Comparison of ENCODE assay signal across 9 cellular contexts in the genomic region with DNA sequence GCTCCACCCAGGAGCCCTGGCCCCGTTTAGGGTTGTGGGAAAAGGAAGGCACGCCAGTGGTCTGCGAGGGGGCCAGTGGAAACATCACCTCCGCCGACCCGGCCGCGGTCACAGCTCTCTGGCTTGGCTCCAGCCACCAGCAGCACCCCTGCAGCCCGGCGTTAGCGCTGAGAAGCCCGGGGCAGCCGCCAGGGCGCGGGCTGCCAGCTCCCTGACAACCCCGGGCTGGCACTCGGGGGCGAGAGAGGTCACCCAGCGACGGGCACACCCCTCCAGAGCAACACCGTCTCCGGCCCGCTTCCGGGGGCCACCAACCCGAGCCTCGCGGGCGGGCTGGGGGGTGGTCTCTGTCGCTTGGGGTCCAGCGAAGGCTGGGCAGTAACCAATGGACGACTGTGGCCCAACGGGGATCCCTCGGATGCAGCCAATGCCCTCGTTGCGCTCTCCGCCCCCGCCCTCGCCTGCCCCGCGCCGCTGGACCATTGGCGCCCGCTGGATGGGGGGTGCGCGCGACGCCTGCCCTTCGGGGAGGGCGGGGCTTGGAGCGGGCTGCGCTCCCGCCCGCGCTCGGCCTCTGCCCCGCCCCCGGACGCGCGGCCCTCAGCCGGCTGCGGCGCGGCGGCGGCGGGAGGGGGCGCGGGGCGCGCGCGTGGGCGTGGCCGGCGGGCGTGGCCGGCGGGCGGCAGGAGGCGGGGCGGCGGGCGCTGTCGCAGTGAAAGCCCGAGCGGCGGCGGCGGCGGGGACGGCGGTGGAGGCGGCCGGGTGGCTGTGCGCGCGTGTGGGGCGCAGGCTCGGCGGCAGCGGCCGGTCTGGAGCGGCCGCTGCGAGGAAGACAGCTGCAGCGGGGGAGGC. TPM values are rescaled to one million over a fixed set of nuclear protein-coding genes. Genes with fewer than 3 reads are reported as not detected.
DNase-seq lines count a peak whose midpoint lies in the region; ATAC-seq, FAIRE-seq and TF ChIP-seq lines count a peak whose summit lies in the region.
"Had no signal": no experiment of that assay in that cellular context is flagged by ENCODE, and none has a peak within 500 bp of the region (broad histone marks: within the 10 kb centered on the region; RNA-seq: fewer than 3 reads in every experiment).

A gene (plus strand): TSS at position 712 of the 852 bp plus-strand sequence. CDS start 1,007 bp downstream, outside the sequence.

- peak within 1 kb of the TSS; percentile 96 for H3K4me2 ChIP-seq in OCI-LY7 (ENCODE audit: low read length)

- H3K27ac Mint-ChIP-seq in CD4-positive, alpha-beta T cell: peak within 1 kb of the TSS; percentile 93

- H3K4me1 Mint-ChIP-seq in CD4-positive, alpha-beta T cell (ENCODE audit: low read depth): peaks cover 49% of the 10 kb centered on the region

- H3K4me1 ChIP-seq in OCI-LY7 (ENCODE audit: insufficient read depth, low read length, poor library complexity, severe bottlenecking) (peaks cover 60% of the 10 kb centered on the region), esophagus (ENCODE audit: control insufficient read depth in 2 of 2, insufficient read depth in 2 of 2, low read length in 1 of 2) (peaks cover 4 to 8% of the 10 kb centered on the region in 2 donors)

- H3K4me3 ChIP-seq in OCI-LY7 (ENCODE audit: low read depth, low read length, poor library complexity, severe bottlenecking) (peak within 1 kb of the TSS; percentile 89), esophagus (ENCODE audit: low read depth in 1 of 2, low read length in 2 of 2) (peak within 1 kb of the TSS; percentile 57 to 65)

- peak; percentile 56 for ATAC-seq in CD4-positive, alpha-beta T cell (ENCODE audit: poor library complexity)
- ATAC-seq in GM19452 (IDR thresholded peaks at IDR 0.05; ENCODE audit: unreplicated experiment): peak; percentile 49

- POLR2A ChIA-PET in CD4-positive, alpha-beta T cell (lab: Charles Lee): interaction anchor here (0.6 to 3.8 kb wide), 15 partner anchors 8 to 384 kb away, joined by 3 to 36 read pairs (median 5); a partner anchor contains a TSS
- POLR2A ChIA-PET in OCI-LY7 (lab: Charles Lee): no interaction called here

- peak within 1 kb of the TSS; percentile 63 for H2AFZ ChIP-seq in OCI-LY7 (ENCODE audit: low read length)

- TF ChIP-seq CTCF in CD4-positive, alpha-beta T cell (IDR thresholded peaks at IDR 0.05): peak; percentile 49
- TF ChIP-seq CTCF in OCI-LY7 (conservative IDR thresholded peaks at IDR 0.05; ENCODE audit: low read length): peak; percentile 47

- no peaks in the 10 kb centered on the region for H3K9me3 ChIP-seq in CD4-positive, alpha-beta T cell (ENCODE audit: control insufficient read depth, low read length)
- H3K9me3 ChIP-seq in OCI-LY7 (ENCODE audit: low read length): no peaks in the 10 kb centered on the region
- H3K9me3 ChIP-seq in esophagus (ENCODE audit: control insufficient read depth in 2 of 2, insufficient read depth in 1 of 2, low read depth in 1 of 2, low read length in 1 of 2): no peaks in the 10 kb centered on the region

- FAIRE-seq in HTR-8/SVneo (lab: Jason Lieb, UNC): peak; percentile 98

- no peaks in the 10 kb centered on the region for H3K27me3 Mint-ChIP-seq in CD4-positive, alpha-beta T cell

- no peaks in the 10 kb centered on the region for H3K9me3 Mint-ChIP-seq in CD4-positive, alpha-beta T cell

- H3K27ac ChIP-seq in CD4-positive, alpha-beta T cell (ENCODE audit: low read depth, low read length): peak within 1 kb of the TSS; percentile 84
- H3K27ac ChIP-seq in OCI-LY7 (ENCODE audit: low read depth, low read length, poor library complexity, severe bottlenecking): peak within 1 kb of the TSS; percentile 35
- H3K27ac ChIP-seq in esophagus (ENCODE audit: low read depth in 2 of 2, low read length in 1 of 2): peak within 1 kb of the TSS; percentile 61 to 72
- H3K27ac ChIP-seq: epithelial cell of prostate had no signal

- no peaks in the 10 kb centered on the region for H3K79me2 ChIP-seq in OCI-LY7 (ENCODE audit: insufficient read depth, low read depth, low read length)

- no peaks in the 10 kb centered on the region for H3K27me3 ChIP-seq in CD4-positive, alpha-beta T cell (ENCODE audit: control insufficient read depth, insufficient read depth, low read length)
- no peaks in the 10 kb centered on the region for H3K27me3 ChIP-seq in esophagus (ENCODE audit: control insufficient read depth in 1 of 2, insufficient read depth in 2 of 2, low read length in 2 of 2)

- DNase-seq in CD4-positive, alpha-beta T cell: peak; percentile 69 to 91 (median 80)
- DNase-seq in HTR-8/SVneo (ENCODE audit: insufficient read length, low spot score): peak; percentile 96
- peak; percentile 91 for DNase-seq in OCI-LY7 (ENCODE audit: low spot score)
- peak; percentile 94 for DNase-seq in activated T-cell treated with anti-CD3 and anti-CD28 coated beads, Interleukin-2, amount 50 U/mL, for 1 hour
- DNase-seq in mucosa of gallbladder (ENCODE audit: low spot score): peak; percentile 81
- DNase-seq in stimulated activated CD8-positive, alpha-beta memory T cell treated with anti-CD3 and anti-CD28 coated beads, Interleukin-4, amount 100 ng/mL, for 24 hours (ENCODE audit: low read depth): peak; percentile 64

- intact Hi-C loops in CD4-positive, alpha-beta T cell (cut with DNase I, micrococcal nuclease): loop anchor here (5.0 kb wide), 2 partner anchors 74 to 76 kb away; a partner anchor contains a TSS
- intact Hi-C loops in OCI-LY7 (cut with micrococcal nuclease; ENCODE audit: unreplicated experiment): loop anchor here (2.0 to 5.0 kb wide), 4 partner anchors 54 to 196 kb away; no protein-coding TSS in a partner anchor

- H4K20me1 ChIP-seq in OCI-LY7 (ENCODE audit: insufficient read depth, low read length): no peaks in the 10 kb centered on the region

- H3K9me2 ChIP-seq in OCI-LY7 (ENCODE audit: insufficient read depth, low read length): no peaks in the 10 kb centered on the region

- peak within 1 kb of the TSS; percentile 90 for H3K4me3 Mint-ChIP-seq in CD4-positive, alpha-beta T cell

- BruUV-seq in OCI-LY7 (replicated peaks; lab: Mats Ljungman, UMichigan): no TSS peak

- H3K36me3 ChIP-seq in OCI-LY7 (ENCODE audit: insufficient read depth, low read length): no peaks in the 10 kb centered on the region
- no peaks in the 10 kb centered on the region for H3K36me3 ChIP-seq in esophagus (ENCODE audit: control insufficient read depth in 2 of 2, insufficient read depth in 2 of 2, low read length in 1 of 2)

- peaks cover 23% of the 10 kb centered on the region for H3K36me3 Mint-ChIP-seq in CD4-positive, alpha-beta T cell (ENCODE audit: low read depth)

- CTCF ChIA-PET in CD4-positive, alpha-beta T cell (lab: Charles Lee): interaction anchor here (1.0 to 2.0 kb wide), 4 partner anchors 9 to 62 kb away, joined by 3 to 5 read pairs (median 4); no protein-coding TSS in a partner anchor
- CTCF ChIA-PET in OCI-LY7 (lab: Charles Lee; ENCODE audit: unreplicated experiment): interaction anchor here (0.6 kb wide), 1 partner anchor 1246 kb away, joined by 5 read pairs; no protein-coding TSS in a partner anchor

- WGBS in esophagus, 2 donors: 1% methylated on average over 75 to 107 of the region's 107 CpGs

RNA-seq across cellular contexts. Expression of the gene that starts here (rescaled TPM):
- 10 to 100 TPM; 44.4 to 46.9 TPM for total RNA-seq in CD4-positive, alpha-beta T cell
- 2.4 and 3.0 TPM in 2 replicates for total RNA-seq in OCI-LY7 (2014; rRNA removed; shearing (Covaris generic))
- total RNA-seq in OCI-LY7 (2022) (4.6 and 4.9 TPM in 2 replicates), mucosa of gallbladder (18.4 TPM)
- 1 to 10 TPM; 2.4 to 3.7 TPM for polyA plus RNA-seq in esophagus

Comparison
In these comparisons a context has a peak if more than half of its experiments do, and no peak if none do; other contexts are left out.
1. Peak in every context shown above with its lines: DNase-seq, ATAC-seq, H3K4me3 ChIP-seq and H3K27ac ChIP-seq.